Comparison of ENCODE assay signal across 1 cellular context in the genomic region with DNA sequence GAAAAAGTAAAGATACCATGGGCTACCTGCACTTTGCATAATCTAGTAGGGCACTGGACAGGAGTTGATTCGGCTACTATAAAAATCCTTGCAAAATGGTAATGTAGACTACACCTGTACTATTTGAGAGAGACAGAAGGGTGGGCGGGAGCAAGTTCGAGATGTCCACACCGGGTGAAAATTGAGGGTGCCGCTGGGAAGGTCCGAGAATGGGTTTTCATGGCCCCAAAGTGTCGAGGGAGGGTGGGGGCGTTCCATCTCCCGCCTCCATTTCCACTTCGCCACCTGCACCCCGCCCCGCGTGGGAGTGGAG.
TF ChIP-seq lines count a peak whose summit lies in the region.

No MANE protein-coding gene starts in this region.

TF ChIP-seq in HepG2, 621 proteins besides CTCF, POLR2A, EP300 and RAD21 (continued from another document and continues in another):
- TF ChIP-seq ZNF558 (CRISPR knock-in tag; IDR thresholded peaks at IDR 0.05; ENCODE audit: borderline replicate concordance): 0 out of 2 replicates have a peak, but pooled peaks have one; percentile 38
- no peak for TF ChIP-seq ZBTB21 (CRISPR knock-in tag; IDR thresholded peaks at IDR 0.05)
- no peak for TF ChIP-seq ZNF10 (CRISPR knock-in tag; IDR thresholded peaks at IDR 0.05; ENCODE audit: borderline replicate concordance, low read depth)
- no peak for TF ChIP-seq REPIN1 (CRISPR knock-in tag; IDR thresholded peaks at IDR 0.05; ENCODE audit: borderline replicate concordance, low read depth)
- no peak for TF ChIP-seq TFDP1 (CRISPR knock-in tag; IDR thresholded peaks at IDR 0.05; ENCODE audit: borderline replicate concordance)
- peak; percentile 75; the same call in 1 of the 2 replicates for TF ChIP-seq ZNF317 (CRISPR knock-in tag; IDR thresholded peaks at IDR 0.05)
- no peak for TF ChIP-seq ZNF138 (CRISPR knock-in tag; IDR thresholded peaks at IDR 0.05; ENCODE audit: low read depth)
- TF ChIP-seq PHF5A (CRISPR knock-in tag; IDR thresholded peaks at IDR 0.05; ENCODE audit: low read depth, unreplicated experiment): no peak
- TF ChIP-seq ATF7-NPFF (CRISPR knock-in tag; IDR thresholded peaks at IDR 0.05; ENCODE audit: low read depth): no peak
- TF ChIP-seq ZNF12 (CRISPR knock-in tag; IDR thresholded peaks at IDR 0.05): no peak
- TF ChIP-seq CEBPZ (IDR thresholded peaks at IDR 0.05; ENCODE audit: low read length): no peak
- peak; percentile 90; the same call in 1 of the 2 replicates for TF ChIP-seq ZNF816 (CRISPR knock-in tag; IDR thresholded peaks at IDR 0.05; ENCODE audit: borderline replicate concordance)
- TF ChIP-seq ZNF414 (CRISPR knock-in tag; IDR thresholded peaks at IDR 0.05): peak; percentile 80; the same call in 1 of the 2 replicates
- TF ChIP-seq, protein P1, sequence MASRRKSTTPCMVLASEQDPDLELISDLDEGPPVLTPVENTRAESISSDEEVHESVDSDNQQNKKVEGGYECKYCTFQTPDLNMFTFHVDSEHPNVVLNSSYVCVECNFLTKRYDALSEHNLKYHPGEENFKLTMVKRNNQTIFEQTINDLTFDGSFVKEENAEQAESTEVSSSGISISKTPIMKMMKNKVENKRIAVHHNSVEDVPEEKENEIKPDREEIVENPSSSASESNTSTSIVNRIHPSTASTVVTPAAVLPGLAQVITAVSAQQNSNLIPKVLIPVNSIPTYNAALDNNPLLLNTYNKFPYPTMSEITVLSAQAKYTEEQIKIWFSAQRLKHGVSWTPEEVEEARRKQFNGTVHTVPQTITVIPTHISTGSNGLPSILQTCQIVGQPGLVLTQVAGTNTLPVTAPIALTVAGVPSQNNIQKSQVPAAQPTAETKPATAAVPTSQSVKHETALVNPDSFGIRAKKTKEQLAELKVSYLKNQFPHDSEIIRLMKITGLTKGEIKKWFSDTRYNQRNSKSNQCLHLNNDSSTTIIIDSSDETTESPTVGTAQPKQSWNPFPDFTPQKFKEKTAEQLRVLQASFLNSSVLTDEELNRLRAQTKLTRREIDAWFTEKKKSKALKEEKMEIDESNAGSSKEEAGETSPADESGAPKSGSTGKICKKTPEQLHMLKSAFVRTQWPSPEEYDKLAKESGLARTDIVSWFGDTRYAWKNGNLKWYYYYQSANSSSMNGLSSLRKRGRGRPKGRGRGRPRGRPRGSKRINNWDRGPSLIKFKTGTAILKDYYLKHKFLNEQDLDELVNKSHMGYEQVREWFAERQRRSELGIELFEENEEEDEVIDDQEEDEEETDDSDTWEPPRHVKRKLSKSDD (CRISPR knock-in tag; IDR thresholded peaks at IDR 0.05; ENCODE audit: low read depth): no peak
- TF ChIP-seq ZNF564 (CRISPR knock-in tag; IDR thresholded peaks at IDR 0.05): 0 out of 2 replicates have a peak, but pooled peaks have one; percentile 11
- TF ChIP-seq ZMYM2 (CRISPR knock-in tag; IDR thresholded peaks at IDR 0.05): no peak
- no peak for TF ChIP-seq ZNF614 (CRISPR knock-in tag; IDR thresholded peaks at IDR 0.05; ENCODE audit: borderline replicate concordance)
- TF ChIP-seq ZNF256 (CRISPR knock-in tag; conservative IDR thresholded peaks at IDR 0.05): no peak
- no peak for TF ChIP-seq ZNF678 (CRISPR knock-in tag; IDR thresholded peaks at IDR 0.05)
- TF ChIP-seq SNAPC2 (CRISPR knock-in tag; IDR thresholded peaks at IDR 0.05): no peak
- TF ChIP-seq, protein P2, sequence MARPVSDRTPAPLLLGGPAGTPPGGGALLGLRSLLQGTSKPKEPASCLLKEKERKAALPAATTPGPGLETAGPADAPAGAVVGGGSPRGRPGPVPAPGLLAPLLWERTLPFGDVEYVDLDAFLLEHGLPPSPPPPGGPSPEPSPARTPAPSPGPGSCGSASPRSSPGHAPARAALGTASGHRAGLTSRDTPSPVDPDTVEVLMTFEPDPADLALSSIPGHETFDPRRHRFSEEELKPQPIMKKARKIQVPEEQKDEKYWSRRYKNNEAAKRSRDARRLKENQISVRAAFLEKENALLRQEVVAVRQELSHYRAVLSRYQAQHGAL (CRISPR knock-in tag; IDR thresholded peaks at IDR 0.05; ENCODE audit: not compliant biosample characterization): no peak
- TF ChIP-seq ZFP82 (CRISPR knock-in tag; IDR thresholded peaks at IDR 0.05; ENCODE audit: borderline replicate concordance): 0 out of 2 replicates have a peak, but pooled peaks have one; percentile 69
- TF ChIP-seq SRY (CRISPR knock-in tag; IDR thresholded peaks at IDR 0.05): no peak
- TF ChIP-seq HOMEZ (CRISPR knock-in tag; IDR thresholded peaks at IDR 0.05; ENCODE audit: low read depth): no peak
- no peak for TF ChIP-seq RAD51 (IDR thresholded peaks at IDR 0.05; ENCODE audit: borderline replicate concordance)
- no peak for TF ChIP-seq ZC3H4 (CRISPR knock-in tag; IDR thresholded peaks at IDR 0.05; ENCODE audit: borderline replicate concordance)
- TF ChIP-seq KLF15 (CRISPR knock-in tag; IDR thresholded peaks at IDR 0.05; ENCODE audit: borderline replicate concordance): no peak
- TF ChIP-seq TCF12 (IDR thresholded peaks at IDR 0.05): no peak
- no peak for TF ChIP-seq TCF12 (CRISPR knock-in tag; IDR thresholded peaks at IDR 0.05)
- TF ChIP-seq KLF6 (CRISPR knock-in tag; IDR thresholded peaks at IDR 0.05): no peak
- TF ChIP-seq, protein P3, sequence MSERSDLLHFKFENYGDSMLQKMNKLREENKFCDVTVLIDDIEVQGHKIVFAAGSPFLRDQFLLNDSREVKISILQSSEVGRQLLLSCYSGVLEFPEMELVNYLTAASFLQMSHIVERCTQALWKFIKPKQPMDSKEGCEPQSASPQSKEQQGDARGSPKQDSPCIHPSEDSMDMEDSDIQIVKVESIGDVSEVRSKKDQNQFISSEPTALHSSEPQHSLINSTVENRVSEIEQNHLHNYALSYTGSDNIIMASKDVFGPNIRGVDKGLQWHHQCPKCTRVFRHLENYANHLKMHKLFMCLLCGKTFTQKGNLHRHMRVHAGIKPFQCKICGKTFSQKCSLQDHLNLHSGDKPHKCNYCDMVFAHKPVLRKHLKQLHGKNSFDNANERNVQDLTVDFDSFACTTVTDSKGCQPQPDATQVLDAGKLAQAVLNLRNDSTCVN (CRISPR knock-in tag; IDR thresholded peaks at IDR 0.05; ENCODE audit: borderline replicate concordance): 0 out of 2 replicates have a peak, but pooled peaks have one; percentile 25
- no peak for TF ChIP-seq MYC (CRISPR knock-in tag; IDR thresholded peaks at IDR 0.05; ENCODE audit: borderline replicate concordance)
- TF ChIP-seq KDM2A (CRISPR knock-in tag; IDR thresholded peaks at IDR 0.05; ENCODE audit: borderline replicate concordance, low read depth): no peak
- no peak; the same call in 1 of the 2 replicates for TF ChIP-seq MED13 (CRISPR knock-in tag; IDR thresholded peaks at IDR 0.05)
- TF ChIP-seq, protein P4, sequence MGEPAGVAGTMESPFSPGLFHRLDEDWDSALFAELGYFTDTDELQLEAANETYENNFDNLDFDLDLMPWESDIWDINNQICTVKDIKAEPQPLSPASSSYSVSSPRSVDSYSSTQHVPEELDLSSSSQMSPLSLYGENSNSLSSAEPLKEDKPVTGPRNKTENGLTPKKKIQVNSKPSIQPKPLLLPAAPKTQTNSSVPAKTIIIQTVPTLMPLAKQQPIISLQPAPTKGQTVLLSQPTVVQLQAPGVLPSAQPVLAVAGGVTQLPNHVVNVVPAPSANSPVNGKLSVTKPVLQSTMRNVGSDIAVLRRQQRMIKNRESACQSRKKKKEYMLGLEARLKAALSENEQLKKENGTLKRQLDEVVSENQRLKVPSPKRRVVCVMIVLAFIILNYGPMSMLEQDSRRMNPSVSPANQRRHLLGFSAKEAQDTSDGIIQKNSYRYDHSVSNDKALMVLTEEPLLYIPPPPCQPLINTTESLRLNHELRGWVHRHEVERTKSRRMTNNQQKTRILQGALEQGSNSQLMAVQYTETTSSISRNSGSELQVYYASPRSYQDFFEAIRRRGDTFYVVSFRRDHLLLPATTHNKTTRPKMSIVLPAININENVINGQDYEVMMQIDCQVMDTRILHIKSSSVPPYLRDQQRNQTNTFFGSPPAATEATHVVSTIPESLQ (CRISPR knock-in tag; conservative IDR thresholded peaks at IDR 0.05): 0 out of 2 replicates have a peak, but pooled peaks have one; percentile 13
- no peak for TF ChIP-seq MED1 (CRISPR knock-in tag; IDR thresholded peaks at IDR 0.05)
- TF ChIP-seq, protein P5, sequence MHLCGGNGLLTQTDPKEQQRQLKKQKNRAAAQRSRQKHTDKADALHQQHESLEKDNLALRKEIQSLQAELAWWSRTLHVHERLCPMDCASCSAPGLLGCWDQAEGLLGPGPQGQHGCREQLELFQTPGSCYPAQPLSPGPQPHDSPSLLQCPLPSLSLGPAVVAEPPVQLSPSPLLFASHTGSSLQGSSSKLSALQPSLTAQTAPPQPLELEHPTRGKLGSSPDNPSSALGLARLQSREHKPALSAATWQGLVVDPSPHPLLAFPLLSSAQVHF (CRISPR knock-in tag; IDR thresholded peaks at IDR 0.05): no peak
- no peak for TF ChIP-seq RFX3 (CRISPR knock-in tag; IDR thresholded peaks at IDR 0.05)
- TF ChIP-seq ZNF484 (CRISPR knock-in tag; IDR thresholded peaks at IDR 0.05; ENCODE audit: borderline replicate concordance, low read depth): no peak
- TF ChIP-seq TMF1 (CRISPR knock-in tag; IDR thresholded peaks at IDR 0.05; ENCODE audit: low read depth): no peak
- no peak for TF ChIP-seq ZFX (CRISPR knock-in tag; IDR thresholded peaks at IDR 0.05; ENCODE audit: low read depth)
- TF ChIP-seq DR1 (CRISPR knock-in tag; IDR thresholded peaks at IDR 0.05): no peak
- no peak for TF ChIP-seq GATA4 (IDR thresholded peaks at IDR 0.05; ENCODE audit: borderline replicate concordance, low read depth)
- TF ChIP-seq, protein P6, sequence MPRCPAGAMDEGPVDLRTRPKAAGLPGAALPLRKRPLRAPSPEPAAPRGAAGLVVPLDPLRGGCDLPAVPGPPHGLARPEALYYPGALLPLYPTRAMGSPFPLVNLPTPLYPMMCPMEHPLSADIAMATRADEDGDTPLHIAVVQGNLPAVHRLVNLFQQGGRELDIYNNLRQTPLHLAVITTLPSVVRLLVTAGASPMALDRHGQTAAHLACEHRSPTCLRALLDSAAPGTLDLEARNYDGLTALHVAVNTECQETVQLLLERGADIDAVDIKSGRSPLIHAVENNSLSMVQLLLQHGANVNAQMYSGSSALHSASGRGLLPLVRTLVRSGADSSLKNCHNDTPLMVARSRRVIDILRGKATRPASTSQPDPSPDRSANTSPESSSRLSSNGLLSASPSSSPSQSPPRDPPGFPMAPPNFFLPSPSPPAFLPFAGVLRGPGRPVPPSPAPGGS (CRISPR knock-in tag; IDR thresholded peaks at IDR 0.05): peak; percentile 81; the same call in 1 of the 2 replicates
- TF ChIP-seq KMT2B (CRISPR knock-in tag; IDR thresholded peaks at IDR 0.05): no peak
- no peak for TF ChIP-seq GABPA (IDR thresholded peaks at IDR 0.05; ENCODE audit: low read depth, low read length)
- TF ChIP-seq GABPA (CRISPR knock-in tag; IDR thresholded peaks at IDR 0.05; ENCODE audit: low read depth): no peak
